Comparison of ENCODE assay signal across 8 cellular contexts in the genomic region with DNA sequence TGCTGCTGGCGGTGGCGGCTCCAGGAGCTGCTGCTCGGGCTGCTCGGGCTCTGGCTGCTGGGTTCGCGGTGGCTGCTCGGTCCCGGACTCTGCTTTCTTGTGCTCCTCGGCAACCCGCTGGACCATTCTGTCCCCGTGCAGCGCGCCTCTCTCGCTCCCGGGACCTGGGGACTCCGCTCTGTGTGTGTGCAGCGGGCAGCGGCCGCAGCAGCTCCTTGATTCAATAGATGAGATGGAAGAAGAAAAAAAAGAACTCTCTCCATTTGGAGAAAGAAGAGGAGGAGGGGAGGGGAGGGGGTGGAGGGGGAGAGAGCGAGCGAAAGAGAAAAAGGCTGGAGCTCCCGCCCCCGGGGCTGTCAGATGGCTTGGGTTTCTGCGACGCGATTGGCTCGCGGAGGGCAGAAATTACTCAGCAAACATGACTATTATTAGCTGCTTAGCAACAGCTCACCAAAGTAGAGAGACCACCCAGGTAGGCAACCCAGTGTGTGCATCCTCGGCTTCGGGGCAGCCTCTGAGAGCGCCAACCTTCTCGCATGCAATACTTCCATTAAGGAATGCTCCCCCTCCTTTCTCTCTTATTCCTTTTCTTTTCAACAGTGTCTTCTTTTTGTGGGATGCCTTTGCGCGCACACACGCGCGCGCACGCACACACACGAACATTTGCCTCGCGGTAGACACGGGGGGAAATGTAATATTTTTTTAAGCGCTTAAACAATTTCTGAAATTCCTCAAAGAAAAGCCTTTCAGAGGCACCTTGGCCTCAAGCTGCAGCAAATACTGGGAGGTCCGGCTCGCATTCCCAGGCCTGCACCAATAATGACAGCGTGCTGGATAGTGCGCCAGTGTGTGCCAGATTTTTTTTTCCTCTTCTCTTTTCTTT. TPM values are rescaled to one million over a fixed set of nuclear protein-coding genes. Genes with fewer than 3 reads are reported as not detected.
DNase-seq lines count a peak whose midpoint lies in the region; ATAC-seq, FAIRE-seq and TF ChIP-seq lines count a peak whose summit lies in the region.

No MANE protein-coding gene starts in this region.

- peaks cover 3 to 13% of the 10 kb centered on the region in 2 donors for H3K4me1 ChIP-seq in kidney (ENCODE audit: control insufficient read depth in 1 of 2, insufficient read depth in 1 of 2, low read depth in 1 of 2, low read length in 2 of 2)

- intact Hi-C loops in kidney (cut with DNase I) = no loop called here

- no peaks in the 10 kb centered on the region for H3K36me3 ChIP-seq in kidney (ENCODE audit: control insufficient read depth in 1 of 2, insufficient read depth in 2 of 2, low read length in 2 of 2)

- peak overlapping the region; percentile 40 to 60 for H3K9ac ChIP-seq in kidney (ENCODE audit: low read length in 2 of 2)

- no peaks in the 10 kb centered on the region for H3K9me3 ChIP-seq in kidney (ENCODE audit: control insufficient read depth in 1 of 2, low read length in 2 of 2)

- H3K27ac ChIP-seq in kidney (ENCODE audit: low read depth in 2 of 2, low read length in 2 of 2) = peak overlapping the region; percentile 70 to 74

- peak; percentile 56 for DNase-seq in SIG-M5 treated with dmso at 0.1 percent for 504 hours (lab: John Stamatoyannopoulos, UW; ENCODE audit: unreplicated experiment)
- no peak for DNase-seq in SIG-M5 (lab: John Stamatoyannopoulos, UW)
- peak; percentile 82 for DNase-seq in NCI-H2196 (lab: John Stamatoyannopoulos, UW; ENCODE audit: unreplicated experiment)
- peak; percentile 50 for DNase-seq in activated CD4-positive, CD25-positive, alpha-beta regulatory T cell treated with anti-CD3 and anti-CD28 coated beads, Interleukin-2, amount 50 U/mL, for 72 hours
- peak; percentile 93 for DNase-seq in choroid plexus epithelial cell (ENCODE audit: low read depth)
- peak; percentile 95 for DNase-seq in kidney
- peak; percentile 75 for DNase-seq in smooth muscle cell of the brain vasculature (ENCODE audit: low read depth, low spot score)

- FAIRE-seq in kidney (lab: Jason Lieb, UNC) = no peak

- TF ChIP-seq CTCF in choroid plexus epithelial cell (conservative IDR thresholded peaks at IDR 0.05; ENCODE audit: low read depth, low read length) = no peak
- TF ChIP-seq CTCF in kidney (IDR thresholded peaks at IDR 0.05; ENCODE audit: borderline replicate concordance, extremely low read depth, insufficient read depth) = no peak

- peak; percentile 29 for ATAC-seq in HG03095 (IDR thresholded peaks at IDR 0.05; ENCODE audit: unreplicated experiment)

- peak overlapping the region; percentile 80 for H3K4me3 ChIP-seq in choroid plexus epithelial cell (ENCODE audit: low read depth, low read length)
- peak overlapping the region; percentile 89 to 94 for H3K4me3 ChIP-seq in kidney (ENCODE audit: low read length in 2 of 2)

RNA-seq across cellular contexts. Expression of gene PTCH1, which starts 7.6 kb away (rescaled TPM):
- 37.2 TPM for total RNA-seq in kidney
- 2.6 TPM for polyA plus RNA-seq in kidney (ENCODE audit: insufficient read depth, low read depth, low replicate concordance)
